Comparison of ENCODE assay signal across 8 cellular contexts in the genomic region with DNA sequence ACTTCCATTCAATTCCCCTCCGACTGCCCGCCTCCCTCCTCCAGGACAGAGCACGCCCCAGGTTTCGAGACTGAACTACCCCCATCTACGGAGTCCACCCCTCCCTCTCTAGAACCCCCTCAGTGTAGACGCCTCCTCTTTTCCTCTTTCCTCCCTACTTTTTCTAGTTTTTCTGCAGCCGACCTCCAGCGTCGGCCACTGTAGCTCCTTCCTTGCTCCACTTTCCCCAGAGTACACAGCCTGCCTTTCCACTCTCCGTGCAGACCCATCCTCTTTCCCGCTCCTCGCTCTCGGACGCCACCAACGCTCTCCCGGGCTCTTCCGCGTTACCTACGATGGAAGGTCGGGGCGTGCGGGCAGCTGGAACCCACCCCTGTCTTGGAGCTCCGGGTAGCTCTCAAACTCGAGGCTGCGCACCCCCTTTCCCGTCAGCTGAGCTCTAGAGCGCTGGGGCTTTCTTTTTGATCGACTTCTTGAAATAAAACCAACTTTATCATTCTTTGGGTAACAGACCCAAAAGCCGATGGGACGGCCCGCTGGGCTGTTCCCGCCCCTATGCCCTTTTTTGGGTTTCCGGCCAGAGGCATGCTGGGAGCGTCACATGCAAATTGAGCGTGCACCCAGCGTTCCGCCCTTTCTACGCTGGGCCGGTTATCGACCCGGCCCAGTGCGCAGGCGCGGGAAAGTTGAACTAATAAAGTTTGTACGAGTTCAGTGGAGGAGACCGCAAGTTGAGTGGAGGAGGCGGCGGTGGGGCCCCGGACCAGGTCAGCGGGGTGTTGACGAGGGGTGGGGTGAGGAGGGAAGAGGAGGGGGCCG. TPM values are rescaled to one million over a fixed set of nuclear protein-coding genes. Genes with fewer than 3 reads are reported as not detected.
DNase-seq lines count a peak whose midpoint lies in the region; ATAC-seq, FAIRE-seq and TF ChIP-seq lines count a peak whose summit lies in the region.

BCL2L12 (plus strand) TSS at position 633 of the 819 bp plus-strand sequence. CDS start 760 bp downstream, outside the sequence.
IRF3 (minus strand) TSS at position 557 of the 819 bp plus-strand sequence. CDS start 1,019 bp downstream, outside the sequence.

- no peaks in the 10 kb centered on the region for H3K9me3 Mint-ChIP-seq in type B pancreatic cell

- intact Hi-C loops in T-helper 1 cell treated with Interleukin-12 subunit alpha and Interleukin-12 subunit beta and Interleukin-4 antibody, amounts not matched to agents 30 ng/mL and 1 ng/mL, for 36 hours (cut with micrococcal nuclease) = loop anchor here (1.0 to 10.0 kb wide), 8 partner anchors 11 to 1491 kb away; partner anchors contain the start of genes FUZ, LIG1, RPS11 and RRAS
- intact Hi-C loops in adrenal gland (cut with DNase I) = no loop called here
- intact Hi-C loops in cardiac septum (cut with DNase I) = loop anchor here (2.0 kb wide), 1 partner anchor 23 kb away; the partner anchor contains the start of gene SCAF1

- FAIRE-seq in GM12892 (lab: Jason Lieb, UNC) = peak; percentile 98

- peak within 1 kb of the TSS; percentile 97 for H3K27ac Mint-ChIP-seq in type B pancreatic cell

- H3K9me3 ChIP-seq in adrenal gland (replicated peaks in 1 of 3) = no peaks in the 10 kb centered on the region

- peak within 1 kb of the TSS; percentile 53 to 79 (median 65) for H3K4me3 ChIP-seq in adrenal gland

- H3K36me3 Mint-ChIP-seq in type B pancreatic cell = peaks cover 4% of the 10 kb centered on the region

- no peak for TF ChIP-seq CTCF in adrenal gland (IDR thresholded peaks at IDR 0.05)
- no peak for TF ChIP-seq CTCF in type B pancreatic cell (conservative IDR thresholded peaks at IDR 0.05)

- H3K4me1 Mint-ChIP-seq in type B pancreatic cell (ENCODE audit: unreplicated experiment) = peaks cover 22% of the 10 kb centered on the region

- H3K27me3 Mint-ChIP-seq in type B pancreatic cell = no peaks in the 10 kb centered on the region

- H3K27me3 ChIP-seq in adrenal gland = no peaks in the 10 kb centered on the region

- peak within 1 kb of the TSS; percentile 72 to 92 (median 86) for H3K27ac ChIP-seq in adrenal gland

- WGBS in adrenal gland, 4 donors = 0% methylated on average over 48 to 52 of the region's 52 CpGs

- ATAC-seq in HG02798 (IDR thresholded peaks at IDR 0.05; ENCODE audit: poor library complexity, unreplicated experiment) = peak; percentile 90

- peaks cover 0 to 22% of the 10 kb centered on the region in 2 donors for H3K36me3 ChIP-seq in adrenal gland (replicated peaks in 1 of 2)

- DNase-seq in GM12892 (ENCODE audit: insufficient read length) (peak; percentile 98), NCI-H1694 (lab: John Stamatoyannopoulos, UW) (peak; percentile 85), adrenal gland (peak; percentile 98 to 99 (median 99)), cardiac septum (ENCODE audit: low spot score) (peak; percentile 99), pons (ENCODE audit: low spot score) (peak; percentile 94), type B pancreatic cell (ENCODE audit: extremely low spot score, unreplicated experiment) (peak; percentile 97)

- TF ChIP-seq POLR2A in GM12892 (IDR thresholded peaks at IDR 0.05; ENCODE audit: low read depth, low read length) (peak; percentile 66), adrenal gland (IDR thresholded peaks at IDR 0.05) (peak; percentile 50 to 77)

- H3K4me1 ChIP-seq in adrenal gland (replicated peaks in 1 of 2) = peaks cover 14 to 17% of the 10 kb centered on the region in 2 donors

- peak within 1 kb of the TSS; percentile 99 for H3K4me3 Mint-ChIP-seq in type B pancreatic cell

RNA-seq across cellular contexts. Expression of gene BCL2L12, which starts in this region (rescaled TPM):
- 35.2 TPM for polyA plus RNA-seq in GM12892 (2012; ENCODE audit: missing spikeins)
- 58.4 and 62.9 TPM in 2 replicates for total RNA-seq in T-helper 1 cell treated with Interleukin-12 subunit alpha and Interleukin-12 subunit beta and Interleukin-4 antibody, amounts not matched to agents 30 ng/mL and 1 ng/mL, for 36 hours
- 10 to 100 TPM in 4 of 8 donors, 1 to 10 TPM in 4; 3.3 to 16.3 (median 9.9) TPM for total RNA-seq in adrenal gland
- polyA plus RNA-seq in adrenal gland = 10 to 100 TPM in 2 of 3 donors, 1 to 10 TPM in 1; 3.5 to 15.4 (median 13.9) TPM
- total RNA-seq in cardiac septum = 8.9 TPM
- total RNA-seq in type B pancreatic cell (ENCODE audit: low replicate concordance) = 40.8 and 49.2 TPM in 2 replicates

RNA-seq across cellular contexts. Expression of gene IRF3, which starts in this region (rescaled TPM):
- polyA plus RNA-seq in GM12892 (2012; ENCODE audit: missing spikeins) = 61.7 TPM
- 151 and 158 TPM in 2 replicates for total RNA-seq in T-helper 1 cell treated with Interleukin-12 subunit alpha and Interleukin-12 subunit beta and Interleukin-4 antibody, amounts not matched to agents 30 ng/mL and 1 ng/mL, for 36 hours
- total RNA-seq in adrenal gland = 100 to 1,000 TPM in 2 of 8 donors, 10 to 100 TPM in 6; 33.7 to 108 (median 64.4) TPM
- polyA plus RNA-seq in adrenal gland = 100 to 1,000 TPM in 2 of 3 donors, 10 to 100 TPM in 1; 23.2 to 328 (median 159) TPM
- 33.7 TPM for total RNA-seq in cardiac septum
- 81.4 and 86.6 TPM in 2 replicates for total RNA-seq in type B pancreatic cell (ENCODE audit: low replicate concordance)

Comparison
In these comparisons a context has a peak if more than half of its experiments do, and no peak if none do; other contexts are left out.
1. Peak in every context shown above with its lines: DNase-seq, ATAC-seq, H3K4me3 ChIP-seq and H3K27ac ChIP-seq.
2. intact Hi-C loops: an anchor here in T-helper 1 cell treated with Interleukin-12 subunit alpha and Interleukin-12 subunit beta and Interleukin-4 antibody, amounts not matched to agents 30 ng/mL and 1 ng/mL, for 36 hours (1.0 to 10.0 kb wide) and cardiac septum (2.0 kb wide); none called in adrenal gland.